In genomic region chr1:222618880-222619321, GRCh38 we compare ENCODE assay signal across 2 cellular contexts.
TF ChIP-seq lines count a peak whose summit lies in the region.

No MANE protein-coding gene starts in this region.

TF ChIP-seq in IMR-90, 13 proteins besides CTCF, POLR2A, EP300 and RAD21 (continued from another document):
- TF ChIP-seq FOS (IDR thresholded peaks at IDR 0.05; ENCODE audit: low read depth, low read length), result no peak
- TF ChIP-seq CHD1 (IDR thresholded peaks at IDR 0.05; ENCODE audit: low read depth, low read length), result no peak
- no peak for TF ChIP-seq MAZ (IDR thresholded peaks at IDR 0.05; ENCODE audit: borderline replicate concordance, low read depth, low read length)
- TF ChIP-seq BHLHE40 (IDR thresholded peaks at IDR 0.05; ENCODE audit: low read depth, low read length), result no peak
- no peak for TF ChIP-seq USF2 (IDR thresholded peaks at IDR 0.05; ENCODE audit: low read depth, low read length)
- TF ChIP-seq RFX5 (IDR thresholded peaks at IDR 0.05; ENCODE audit: low read depth, low read length), result no peak
- no peak for TF ChIP-seq MXI1 (IDR thresholded peaks at IDR 0.05; ENCODE audit: borderline replicate concordance, low read depth, low read length)

TF ChIP-seq in WTC11, 78 proteins besides CTCF, POLR2A, EP300 and RAD21 (continued from another document):
- 0 out of 2 replicates have a peak, but pooled peaks have one; percentile 18 for TF ChIP-seq SP1 (CRISPR knock-in tag; conservative IDR thresholded peaks at IDR 0.05)
- TF ChIP-seq PRDM15 (CRISPR knock-in tag; IDR thresholded peaks at IDR 0.05), result no peak
- no peak for TF ChIP-seq CREB1 (CRISPR knock-in tag; IDR thresholded peaks at IDR 0.05)
